7 cellular contexts compared by ENCODE assay signal in the genomic region with DNA sequence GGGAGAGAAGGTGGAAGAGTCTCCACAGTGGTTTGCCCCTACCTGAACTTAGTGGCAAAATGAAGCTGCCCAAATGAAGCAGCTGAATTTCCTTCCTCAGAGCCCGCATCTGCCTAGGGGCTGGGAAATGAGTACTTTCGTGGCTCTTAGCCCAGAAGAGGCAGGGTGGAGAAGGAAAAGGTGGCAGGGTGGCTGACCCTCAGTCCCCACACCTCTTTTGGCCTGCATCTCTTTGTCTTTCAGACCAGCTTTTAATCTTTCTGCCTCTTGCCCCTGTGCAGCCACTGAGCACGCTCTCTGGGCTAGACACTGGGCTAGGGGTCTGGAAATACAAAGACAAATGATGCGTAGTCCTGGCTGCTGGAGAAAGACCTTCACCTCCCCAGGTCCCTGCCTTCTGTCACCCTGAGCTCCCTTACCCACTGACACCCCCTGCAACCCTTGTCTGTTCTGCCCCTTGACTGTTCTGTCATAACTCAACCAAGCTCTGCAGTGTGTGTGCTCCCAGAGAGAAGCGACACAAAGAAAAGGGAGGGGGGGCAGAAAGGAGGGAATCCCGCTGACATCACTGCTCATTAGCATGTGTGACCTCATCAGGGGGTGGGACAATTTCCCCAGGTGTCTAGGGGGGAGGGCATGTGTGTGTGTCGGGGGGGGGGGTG. TPM values are rescaled to one million over a fixed set of nuclear protein-coding genes. Genes with fewer than 3 reads are reported as not detected.
DNase-seq lines count a peak whose midpoint lies in the region; ATAC-seq and TF ChIP-seq lines count a peak whose summit lies in the region.

No MANE protein-coding gene starts in this region.

- no peaks in the 10 kb centered on the region for H3K9me3 Mint-ChIP-seq in mesothelial cell of epicardium

- peaks cover 28% of the 10 kb centered on the region for H3K27me3 ChIP-seq in H7 (ENCODE audit: control insufficient read depth, insufficient read depth, low read length)

- peak overlapping the region; percentile 37; the same call in 1 of the 2 replicates for H3K4me3 ChIP-seq in H7 (ENCODE audit: insufficient read depth, low read depth, low read length)

- DNase-seq in H7 (peak; percentile 93), NCI-H345 treated with DMSO at 0.1 percent for 48 hours (lab: John Stamatoyannopoulos, UW; ENCODE audit: unreplicated experiment) (peak; percentile 58), mesothelial cell of epicardium (ENCODE audit: low spot score in 2 of 2, unreplicated experiment in 2 of 2) (no peak), SKM-1 treated with dmso at 0.1 percent for 144 hours (lab: John Stamatoyannopoulos, UW; ENCODE audit: unreplicated experiment) (no peak)
- peak; percentile 21 for DNase-seq in central memory CD4-positive, alpha-beta T cell

- no peak for TF ChIP-seq CTCF in mesothelial cell of epicardium (IDR thresholded peaks at IDR 0.05; ENCODE audit: unreplicated experiment)

- ATAC-seq in HG02973 (IDR thresholded peaks at IDR 0.05; ENCODE audit: unreplicated experiment) = no peak
- ATAC-seq in HG02610 (IDR thresholded peaks at IDR 0.05; ENCODE audit: unreplicated experiment) = no peak

- peaks cover 46% of the 10 kb centered on the region for H3K4me1 Mint-ChIP-seq in mesothelial cell of epicardium

- peaks cover 2% of the 10 kb centered on the region for H3K36me3 ChIP-seq in H7 (replicated peaks; ENCODE audit: control insufficient read depth, insufficient read depth, low read length)

- peak overlapping the region; percentile 94 for H3K27ac Mint-ChIP-seq in mesothelial cell of epicardium

- H3K27me3 Mint-ChIP-seq in mesothelial cell of epicardium (ENCODE audit: low read depth) = no peaks in the 10 kb centered on the region

- H3K4me3 Mint-ChIP-seq in mesothelial cell of epicardium = peak overlapping the region; percentile 68

- peaks cover 8% of the 10 kb centered on the region for H3K36me3 Mint-ChIP-seq in mesothelial cell of epicardium

RNA-seq across cellular contexts. Expression of a gene that starts 0.4 kb away (rescaled TPM):
- total RNA-seq in H7 (2014; rRNA removed; shearing (Covaris generic)) = 0.33 and 0.73 TPM in 2 replicates
- 2.6 to 3.0 TPM (median 3.0 TPM) in 3 replicates for total RNA-seq in mesothelial cell of epicardium

RNA-seq across cellular contexts. Expression of a gene that starts 11.1 kb away (rescaled TPM):
- 9.5 and 19.3 TPM in 2 replicates for total RNA-seq in H7 (2014; rRNA removed; shearing (Covaris generic))
- 38.6 to 40.4 TPM (median 39.8 TPM) in 3 replicates for total RNA-seq in mesothelial cell of epicardium

RNA-seq across cellular contexts. Expression of a gene that starts 36.3 kb away (rescaled TPM):
- total RNA-seq in H7 (2014; rRNA removed; shearing (Covaris generic)) = 41.9 and 45.0 TPM in 2 replicates
- total RNA-seq in mesothelial cell of epicardium = 97.9 to 106 TPM (median 101 TPM) in 3 replicates

RNA-seq across cellular contexts. Expression of a gene that starts 46.3 kb away (rescaled TPM):
- total RNA-seq in H7 (2014; rRNA removed; shearing (Covaris generic)) = 54.6 and 79.8 TPM in 2 replicates
- 302 to 306 TPM (median 304 TPM) in 3 replicates for total RNA-seq in mesothelial cell of epicardium

RNA-seq across cellular contexts. Expression of a gene that starts 46.5 kb away (rescaled TPM):
- total RNA-seq in H7 (2014; rRNA removed; shearing (Covaris generic)) = 86.7 and 114 TPM in 2 replicates
- total RNA-seq in mesothelial cell of epicardium = 86.2 to 89.8 TPM (median 86.2 TPM) in 3 replicates

Comparison
In these comparisons a context has a peak if more than half of its experiments do, and no peak if none do; other contexts are left out.
1. DNase-seq: peak in H7 (single experiment), NCI-H345 treated with DMSO at 0.1 percent for 48 hours (single experiment) and central memory CD4-positive, alpha-beta T cell (single experiment); none in mesothelial cell of epicardium (0 of 2) and SKM-1 treated with dmso at 0.1 percent for 144 hours (single experiment).